In genomic region chr14:69803753-69804152, GRCh38 we compare ENCODE assay signal across 24 cellular contexts. TPM values are rescaled to one million over a fixed set of nuclear protein-coding genes. Genes with fewer than 3 reads are reported as not detected.
DNase-seq lines count a peak whose midpoint lies in the region; ATAC-seq and TF ChIP-seq lines count a peak whose summit lies in the region.
"Had no signal": no experiment of that assay in that cellular context is flagged by ENCODE, and none has a peak within 500 bp of the region (broad histone marks: within the 10 kb centered on the region; RNA-seq: fewer than 3 reads in every experiment).

No MANE protein-coding gene starts in this region.

- peaks cover 7% of the 10 kb centered on the region for H3K4me1 Mint-ChIP-seq in endodermal cell
- H3K4me1 Mint-ChIP-seq: CD8-positive, alpha-beta memory T cell; naive B cell had no signal

- no peak overlapping the region for H3K27ac Mint-ChIP-seq in endodermal cell
- H3K27ac Mint-ChIP-seq: CD8-positive, alpha-beta memory T cell; naive B cell had no signal

- no peak overlapping the region for H3K4me3 ChIP-seq in endodermal cell (ENCODE audit: low read length)
- no peak overlapping the region for H3K4me3 ChIP-seq in retinal pigment epithelial cell (ENCODE audit: low read length)
- H3K4me3 ChIP-seq: psoas muscle, uterus had no signal

- no peak overlapping the region for H3K9ac ChIP-seq in endodermal cell (ENCODE audit: extremely low read depth, low read length, poor library complexity, severe bottlenecking)

- no peak overlapping the region for H3K4me3 Mint-ChIP-seq in endodermal cell
- H3K4me3 Mint-ChIP-seq: CD8-positive, alpha-beta memory T cell; naive B cell had no signal

- no peak for ATAC-seq in GM18907 (IDR thresholded peaks at IDR 0.05; ENCODE audit: unreplicated experiment)
- ATAC-seq in HG03469 (IDR thresholded peaks at IDR 0.05; ENCODE audit: unreplicated experiment) = no peak
- no peak for ATAC-seq in HG03342 (IDR thresholded peaks at IDR 0.05; ENCODE audit: unreplicated experiment)
- ATAC-seq: psoas muscle; stimulated activated naive CD8-positive, alpha-beta T cell treated with anti-CD3 and anti-CD28 coated beads, Interleukin-15, Interleukin-2, amounts not matched to agents 100 U/mL and 50 U/mL, for 24 hours had no signal

- H3K36me3 Mint-ChIP-seq in endodermal cell (ENCODE audit: low read depth) = no peaks in the 10 kb centered on the region

- DNase-seq in NCI-H2171 treated with DMSO at 0.1 percent for 48 hours (lab: John Stamatoyannopoulos, UW) = peak; percentile 9
- no peak for DNase-seq in NCI-H2171 (lab: John Stamatoyannopoulos, UW)
- peak; percentile 34 for DNase-seq in NCI-H69 (lab: John Stamatoyannopoulos, UW)
- DNase-seq in endodermal cell = no peak
- no peak for DNase-seq in retinal pigment epithelial cell (ENCODE audit: low read depth)
- DNase-seq: activated CD4-positive, alpha-beta T cell treated with anti-CD3 and anti-CD28 coated beads, Interleukin-2, amount 50 U/mL, for 4 hours; CD8-positive, alpha-beta memory T cell; cerebellar nuclear complex; GOT3; naive B cell; NCI-H187; NCI-H526; psoas muscle; stimulated activated CD4-positive, alpha-beta T cell treated with anti-CD3 and anti-CD28 coated beads, Interleukin-15, amount 100 ng/mL, for 24 hours; stimulated activated naive CD8-positive, alpha-beta T cell treated with anti-CD3 and anti-CD28 coated beads, Interleukin-15, Interleukin-2, amounts not matched to agents 100 U/mL and 50 U/mL, for 24 hours; uterus had no signal

- no peaks in the 10 kb centered on the region for H3K36me3 ChIP-seq in endodermal cell (ENCODE audit: control insufficient read depth, insufficient read depth, low read length)
- H3K36me3 ChIP-seq: uterus had no signal

- no peaks in the 10 kb centered on the region for H3K9me3 ChIP-seq in endodermal cell (ENCODE audit: control insufficient read depth, low read length)
- H3K9me3 ChIP-seq: psoas muscle, uterus had no signal

- peaks cover 4% of the 10 kb centered on the region for H3K9me3 Mint-ChIP-seq in endodermal cell

- H3K4me1 ChIP-seq in endodermal cell (ENCODE audit: control insufficient read depth, insufficient read depth, low read length) = no peaks in the 10 kb centered on the region
- H3K4me1 ChIP-seq: psoas muscle, uterus had no signal

- H3K27me3 ChIP-seq in endodermal cell (ENCODE audit: control insufficient read depth, insufficient read depth, low read length, poor library complexity, severe bottlenecking) = no peaks in the 10 kb centered on the region
- H3K27me3 ChIP-seq: uterus had no signal

- H3K27ac ChIP-seq in endodermal cell (ENCODE audit: low read depth, low read length) = no peak overlapping the region
- H3K27ac ChIP-seq: psoas muscle, uterus had no signal

- no peaks in the 10 kb centered on the region for H3K27me3 Mint-ChIP-seq in endodermal cell (ENCODE audit: insufficient read depth)

- peak; percentile 53 for TF ChIP-seq CTCF in endodermal cell (conservative IDR thresholded peaks at IDR 0.05)
- peak; percentile 29 for TF ChIP-seq CTCF in retinal pigment epithelial cell (conservative IDR thresholded peaks at IDR 0.05; ENCODE audit: low read depth, low read length)

RNA-seq across cellular contexts. Expression of gene SLC10A1, which starts 6.7 kb away (rescaled TPM):
- not detected for total RNA-seq in endodermal cell
- polyA plus RNA-seq in endodermal cell (2013, experiment 1 of 2) = not detected
- not detected for polyA plus RNA-seq in endodermal cell (2013, experiment 2 of 2)
- total RNA-seq: CD8-positive, alpha-beta memory T cell; glomerular endothelial cell; HT1080; lower leg skin; M059J; psoas muscle; uterus had no signal
- polyA plus RNA-seq: adipose tissue; CD8-positive, alpha-beta memory T cell; psoas muscle had no signal

RNA-seq across cellular contexts. Expression of gene SRSF5, which starts 36.8 kb away (rescaled TPM):
- 100 to 1,000 TPM; 285 to 307 TPM for total RNA-seq in endodermal cell
- polyA plus RNA-seq in endodermal cell (2013, experiment 1 of 2) = 402 TPM
- polyA plus RNA-seq in endodermal cell (2013, experiment 2 of 2) = 355 TPM

Comparison
In these comparisons a context has a peak if more than half of its experiments do, and no peak if none do; other contexts are left out.
1. DNase-seq: peak in NCI-H2171 treated with DMSO at 0.1 percent for 48 hours (single experiment) and NCI-H69 (single experiment); none in NCI-H2171 (single experiment), endodermal cell (single experiment) and retinal pigment epithelial cell (single experiment).